ENCODE assay signal across 2 cellular contexts in genomic region chr1:40932004-40932403, GRCh38.
TF ChIP-seq lines count a peak whose summit lies in the region.

No MANE protein-coding gene starts in this region.

TF ChIP-seq in GM23338, 12 proteins besides CTCF, POLR2A, EP300 and RAD21 (continued from another document):
- TF ChIP-seq, protein P1, sequence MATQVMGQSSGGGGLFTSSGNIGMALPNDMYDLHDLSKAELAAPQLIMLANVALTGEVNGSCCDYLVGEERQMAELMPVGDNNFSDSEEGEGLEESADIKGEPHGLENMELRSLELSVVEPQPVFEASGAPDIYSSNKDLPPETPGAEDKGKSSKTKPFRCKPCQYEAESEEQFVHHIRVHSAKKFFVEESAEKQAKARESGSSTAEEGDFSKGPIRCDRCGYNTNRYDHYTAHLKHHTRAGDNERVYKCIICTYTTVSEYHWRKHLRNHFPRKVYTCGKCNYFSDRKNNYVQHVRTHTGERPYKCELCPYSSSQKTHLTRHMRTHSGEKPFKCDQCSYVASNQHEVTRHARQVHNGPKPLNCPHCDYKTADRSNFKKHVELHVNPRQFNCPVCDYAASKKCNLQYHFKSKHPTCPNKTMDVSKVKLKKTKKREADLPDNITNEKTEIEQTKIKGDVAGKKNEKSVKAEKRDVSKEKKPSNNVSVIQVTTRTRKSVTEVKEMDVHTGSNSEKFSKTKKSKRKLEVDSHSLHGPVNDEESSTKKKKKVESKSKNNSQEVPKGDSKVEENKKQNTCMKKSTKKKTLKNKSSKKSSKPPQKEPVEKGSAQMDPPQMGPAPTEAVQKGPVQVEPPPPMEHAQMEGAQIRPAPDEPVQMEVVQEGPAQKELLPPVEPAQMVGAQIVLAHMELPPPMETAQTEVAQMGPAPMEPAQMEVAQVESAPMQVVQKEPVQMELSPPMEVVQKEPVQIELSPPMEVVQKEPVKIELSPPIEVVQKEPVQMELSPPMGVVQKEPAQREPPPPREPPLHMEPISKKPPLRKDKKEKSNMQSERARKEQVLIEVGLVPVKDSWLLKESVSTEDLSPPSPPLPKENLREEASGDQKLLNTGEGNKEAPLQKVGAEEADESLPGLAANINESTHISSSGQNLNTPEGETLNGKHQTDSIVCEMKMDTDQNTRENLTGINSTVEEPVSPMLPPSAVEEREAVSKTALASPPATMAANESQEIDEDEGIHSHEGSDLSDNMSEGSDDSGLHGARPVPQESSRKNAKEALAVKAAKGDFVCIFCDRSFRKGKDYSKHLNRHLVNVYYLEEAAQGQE (IDR thresholded peaks at IDR 0.05; ENCODE audit: unreplicated experiment): no peak
- TF ChIP-seq, protein P2, sequence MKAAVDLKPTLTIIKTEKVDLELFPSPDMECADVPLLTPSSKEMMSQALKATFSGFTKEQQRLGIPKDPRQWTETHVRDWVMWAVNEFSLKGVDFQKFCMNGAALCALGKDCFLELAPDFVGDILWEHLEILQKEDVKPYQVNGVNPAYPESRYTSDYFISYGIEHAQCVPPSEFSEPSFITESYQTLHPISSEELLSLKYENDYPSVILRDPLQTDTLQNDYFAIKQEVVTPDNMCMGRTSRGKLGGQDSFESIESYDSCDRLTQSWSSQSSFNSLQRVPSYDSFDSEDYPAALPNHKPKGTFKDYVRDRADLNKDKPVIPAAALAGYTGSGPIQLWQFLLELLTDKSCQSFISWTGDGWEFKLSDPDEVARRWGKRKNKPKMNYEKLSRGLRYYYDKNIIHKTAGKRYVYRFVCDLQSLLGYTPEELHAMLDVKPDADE (IDR thresholded peaks at IDR 0.05): no peak
- TF ChIP-seq EZH2 (IDR thresholded peaks at IDR 0.05; ENCODE audit: low read depth, unreplicated experiment) (no peak), POLR2AphosphoS5 (IDR thresholded peaks at IDR 0.05; ENCODE audit: low read depth) (no peak), ZNF114 (CRISPR knock-in tag; IDR thresholded peaks at IDR 0.05) (no peak), ZNF331 (CRISPR knock-in tag; IDR thresholded peaks at IDR 0.05; ENCODE audit: low read depth) (no peak), CREB1 (CRISPR knock-in tag; IDR thresholded peaks at IDR 0.05; ENCODE audit: low read depth) (no peak)

TF ChIP-seq in WTC11, 78 proteins besides CTCF, POLR2A, EP300 and RAD21 (continued from another document):
- no peak for TF ChIP-seq ZNF281 (CRISPR knock-in tag; IDR thresholded peaks at IDR 0.05)
